ENCODE assay signal across 8 cellular contexts in the genomic region with DNA sequence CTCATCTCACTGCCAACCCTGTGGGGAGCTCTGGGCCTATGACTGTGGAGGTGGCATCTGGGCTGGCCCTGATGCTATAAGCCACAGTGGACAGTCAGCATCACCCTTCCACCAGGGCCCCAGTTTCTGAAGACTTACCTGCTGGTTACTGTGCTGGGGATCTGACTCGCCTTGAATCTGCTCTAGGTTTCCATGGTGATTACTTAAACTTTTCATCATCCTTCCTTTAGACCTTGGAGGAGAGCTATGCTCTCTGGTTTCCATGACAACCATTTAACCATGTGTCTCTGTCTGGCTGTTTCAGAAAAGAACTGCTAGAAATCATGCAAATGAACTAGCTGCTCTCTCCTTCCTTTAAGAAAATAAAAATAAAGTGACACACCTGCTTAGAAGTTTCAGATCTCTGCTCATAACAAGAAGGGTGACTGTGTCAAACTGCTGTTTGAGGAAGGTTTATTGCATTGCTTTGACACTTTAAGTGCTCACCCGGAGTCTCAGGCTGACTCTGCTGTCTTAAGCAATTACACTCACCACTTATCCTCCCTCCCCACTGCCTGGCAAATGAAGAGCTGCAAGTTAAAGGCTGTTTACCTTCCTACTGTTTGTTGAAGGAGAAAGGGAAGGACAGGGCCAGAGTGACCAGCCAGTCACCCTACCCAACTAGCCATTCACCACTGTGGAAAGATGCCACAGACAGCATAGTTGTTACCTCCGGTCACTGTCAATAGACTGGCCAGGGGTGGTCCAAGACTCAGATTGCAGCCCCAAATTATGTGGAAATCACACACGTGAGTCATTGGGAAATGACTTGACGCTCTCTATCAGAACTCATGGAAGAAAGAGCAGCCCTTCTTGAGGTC.
DNase-seq lines count a peak whose midpoint lies in the region; ATAC-seq lines count a peak whose summit lies in the region.

No MANE protein-coding gene starts in this region.

- ATAC-seq in GM19372 (IDR thresholded peaks at IDR 0.05; ENCODE audit: low read depth, unreplicated experiment), result peak; percentile 88
- peak; percentile 93 for ATAC-seq in HG03280 (IDR thresholded peaks at IDR 0.05; ENCODE audit: unreplicated experiment)

- H3K27ac ChIP-seq in angular gyrus (ENCODE audit: low read depth, low read length), result peak overlapping the region; percentile 48

- DNase-seq in EL (peak; percentile 10), retina (peak; percentile 79), SKM-1 (lab: John Stamatoyannopoulos, UW; ENCODE audit: unreplicated experiment) (no peak), HPDE6-E6E7 (ENCODE audit: extremely low spot score) (no peak), A172 (ENCODE audit: low spot score) (no peak)

Comparison
In these comparisons a context has a peak if more than half of its experiments do, and no peak if none do; other contexts are left out.
1. DNase-seq: peak in EL (single experiment) and retina (single experiment); none in SKM-1 (single experiment), HPDE6-E6E7 (single experiment) and A172 (single experiment).